ENCODE assay signal across 11 cellular contexts in the genomic region with DNA sequence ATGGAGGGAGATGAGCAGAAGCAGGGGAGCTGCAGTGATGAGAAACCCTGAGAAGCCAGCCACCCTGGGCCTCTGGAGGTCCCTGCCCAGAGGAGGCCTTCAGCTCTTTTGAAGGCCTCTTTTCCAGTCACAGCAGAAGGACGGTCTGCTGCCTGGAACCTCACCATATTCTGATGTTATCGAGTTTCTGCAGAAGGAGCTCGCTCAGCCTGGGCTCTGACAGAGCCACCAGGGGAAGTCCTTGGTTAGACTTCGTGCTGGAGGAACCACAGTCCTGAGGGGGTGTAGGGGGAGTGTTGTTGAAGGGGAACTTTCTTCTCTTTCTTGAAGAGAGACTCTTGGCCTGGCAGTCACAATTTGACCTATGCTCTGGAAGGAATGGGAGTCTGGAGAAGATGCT. TPM values are rescaled to one million over a fixed set of nuclear protein-coding genes. Genes with fewer than 3 reads are reported as not detected.
DNase-seq lines count a peak whose midpoint lies in the region; ATAC-seq and TF ChIP-seq lines count a peak whose summit lies in the region.
"Had no signal": no experiment of that assay in that cellular context is flagged by ENCODE, and none has a peak within 500 bp of the region (broad histone marks: within the 10 kb centered on the region; RNA-seq: fewer than 3 reads in every experiment).

No MANE protein-coding gene starts in this region.

- H3K4me3 ChIP-seq in BLaER1 treated with 17β-estradiol and CSF1 and Interleukin-3, amounts not matched to agents 10 nM and 100 nM = no peak overlapping the region
- H3K4me3 ChIP-seq in Caco-2 (ENCODE audit: low read depth, low read length) = no peak overlapping the region

- intact Hi-C loops in dendritic cell treated with granulocyte-macrophage colony-stimulating factor and Interleukin-4, amounts not matched to agents 40 ng/mL and 50 ng/mL, for 4 days (cut with micrococcal nuclease) = no loop called here
- intact Hi-C loops in Caco-2 (cut with micrococcal nuclease; ENCODE audit: unreplicated experiment) = no loop called here

- H3K9ac ChIP-seq in BLaER1 treated with 17β-estradiol and CSF1 and Interleukin-3, amounts not matched to agents 10 nM and 100 nM = no peak overlapping the region

- no peaks in the 10 kb centered on the region for H3K36me3 ChIP-seq in BLaER1 treated with 17β-estradiol and CSF1 and Interleukin-3, amounts not matched to agents 10 nM and 100 nM
- no peaks in the 10 kb centered on the region for H3K36me3 ChIP-seq in Caco-2 (ENCODE audit: control insufficient read depth, insufficient read depth, low read length)

- peak overlapping the region; percentile 67 for H3K27ac Mint-ChIP-seq in dendritic cell treated with granulocyte-macrophage colony-stimulating factor and Interleukin-4, amounts not matched to agents 40 ng/mL and 50 ng/mL, for 4 days
- H3K27ac Mint-ChIP-seq in Caco-2 (ENCODE audit: unreplicated experiment) = no peak overlapping the region
- H3K27ac Mint-ChIP-seq: activated naive CD4-positive, alpha-beta T cell treated with anti-CD3 and anti-CD28 coated beads for 36 hours had no signal

- TF ChIP-seq CTCF in Caco-2 (IDR thresholded peaks at IDR 0.05; ENCODE audit: insufficient read depth in 1 of 2, low read depth in 1 of 2, low read length in 1 of 2, severe bottlenecking in 1 of 2, unreplicated experiment in 1 of 2) = no peak

- H3K27ac ChIP-seq in BLaER1 treated with 17β-estradiol and CSF1 and Interleukin-3, amounts not matched to agents 10 nM and 100 nM = no peak overlapping the region

- peak; percentile 54 for ATAC-seq in GM19023 (IDR thresholded peaks at IDR 0.05; ENCODE audit: unreplicated experiment)

- H3K27me3 Mint-ChIP-seq in dendritic cell treated with granulocyte-macrophage colony-stimulating factor and Interleukin-4, amounts not matched to agents 40 ng/mL and 50 ng/mL, for 4 days = no peaks in the 10 kb centered on the region
- no peaks in the 10 kb centered on the region for H3K27me3 Mint-ChIP-seq in Caco-2 (ENCODE audit: insufficient read depth, unreplicated experiment)
- H3K27me3 Mint-ChIP-seq: CD4-positive, alpha-beta memory T cell had no signal

- H3K4me3 Mint-ChIP-seq in dendritic cell treated with granulocyte-macrophage colony-stimulating factor and Interleukin-4, amounts not matched to agents 40 ng/mL and 50 ng/mL, for 4 days = no peak overlapping the region
- no peak overlapping the region for H3K4me3 Mint-ChIP-seq in Caco-2 (ENCODE audit: unreplicated experiment)
- H3K4me3 Mint-ChIP-seq: activated naive CD4-positive, alpha-beta T cell treated with anti-CD3 and anti-CD28 coated beads for 36 hours; naive thymus-derived CD8-positive, alpha-beta T cell had no signal

- no peaks in the 10 kb centered on the region for H3K9me3 ChIP-seq in BLaER1 treated with 17β-estradiol and CSF1 and Interleukin-3, amounts not matched to agents 10 nM and 100 nM (replicated peaks in 1 of 11)
- no peaks in the 10 kb centered on the region for H3K9me3 ChIP-seq in Caco-2

- H3K36me3 Mint-ChIP-seq in dendritic cell treated with granulocyte-macrophage colony-stimulating factor and Interleukin-4, amounts not matched to agents 40 ng/mL and 50 ng/mL, for 4 days (ENCODE audit: low read depth) = no peaks in the 10 kb centered on the region
- H3K36me3 Mint-ChIP-seq in Caco-2 (ENCODE audit: insufficient read depth, unreplicated experiment) = no peaks in the 10 kb centered on the region
- H3K36me3 Mint-ChIP-seq: CD4-positive, alpha-beta memory T cell; naive thymus-derived CD8-positive, alpha-beta T cell had no signal

- H3K9me3 Mint-ChIP-seq in dendritic cell treated with granulocyte-macrophage colony-stimulating factor and Interleukin-4, amounts not matched to agents 40 ng/mL and 50 ng/mL, for 4 days = no peaks in the 10 kb centered on the region
- H3K9me3 Mint-ChIP-seq in Caco-2 (ENCODE audit: unreplicated experiment) = no peaks in the 10 kb centered on the region
- H3K9me3 Mint-ChIP-seq: activated naive CD4-positive, alpha-beta T cell treated with anti-CD3 and anti-CD28 coated beads for 36 hours; naive thymus-derived CD8-positive, alpha-beta T cell had no signal

- H4K20me1 ChIP-seq in BLaER1 treated with 17β-estradiol and CSF1 and Interleukin-3, amounts not matched to agents 10 nM and 100 nM = no peaks in the 10 kb centered on the region

- H3K4me2 ChIP-seq in BLaER1 treated with 17β-estradiol and CSF1 and Interleukin-3, amounts not matched to agents 10 nM and 100 nM = peak overlapping the region; percentile 40 to 79 (median 62)

- DNase-seq in MV-4-11 (lab: John Stamatoyannopoulos, UW) (peak; percentile 60), NCI-H82 (lab: John Stamatoyannopoulos, UW) (no peak), Caco-2 (no peak), NCI-H2196 (lab: John Stamatoyannopoulos, UW; ENCODE audit: unreplicated experiment) (no peak), superior temporal gyrus (ENCODE audit: extremely low spot score) (no peak)
- DNase-seq: activated naive CD4-positive, alpha-beta T cell treated with anti-CD3 and anti-CD28 coated beads for 36 hours; CD4-positive, alpha-beta memory T cell; naive thymus-derived CD8-positive, alpha-beta T cell had no signal

- no peaks in the 10 kb centered on the region for H3K27me3 ChIP-seq in BLaER1 treated with 17β-estradiol and CSF1 and Interleukin-3, amounts not matched to agents 10 nM and 100 nM
- no peaks in the 10 kb centered on the region for H3K27me3 ChIP-seq in Caco-2 (replicated peaks; ENCODE audit: control insufficient read depth, insufficient read depth, low read length)

- H3K4me1 Mint-ChIP-seq in dendritic cell treated with granulocyte-macrophage colony-stimulating factor and Interleukin-4, amounts not matched to agents 40 ng/mL and 50 ng/mL, for 4 days (ENCODE audit: low read depth) = peaks cover 40% of the 10 kb centered on the region
- no peaks in the 10 kb centered on the region for H3K4me1 Mint-ChIP-seq in Caco-2 (ENCODE audit: low read depth, unreplicated experiment)

- CTCF ChIA-PET in Caco-2 (lab: Charles Lee) = interaction anchor here (1.1 kb wide), 1 partner anchor 64 kb away, joined by 4 read pairs; no protein-coding TSS in a partner anchor

- peaks cover 39 to 57% (median 45%) of the 10 kb centered on the region in 10 experiments for H3K4me1 ChIP-seq in BLaER1 treated with 17β-estradiol and CSF1 and Interleukin-3, amounts not matched to agents 10 nM and 100 nM
- no peaks in the 10 kb centered on the region for H3K4me1 ChIP-seq in Caco-2

- BruUV-seq in Caco-2 (replicated peaks; lab: Mats Ljungman, UMichigan) = no TSS peak

- POLR2A ChIA-PET in Caco-2 (lab: Charles Lee) = no interaction called here

RNA-seq across cellular contexts. Expression of a gene that starts 25.1 kb away (rescaled TPM):
- 1.5 and 1.7 TPM in 2 replicates for total RNA-seq in Caco-2 (2022)
